1 cellular context compared by ENCODE assay signal in genomic region chr1:40478276-40478675, GRCh38.
TF ChIP-seq lines count a peak whose summit lies in the region.

No MANE protein-coding gene starts in this region.

TF ChIP-seq in SK-N-SH, 30 proteins besides CTCF, POLR2A, EP300 and RAD21 (continued from another document):
- TF ChIP-seq USF2 (IDR thresholded peaks at IDR 0.05; ENCODE audit: borderline replicate concordance, low read depth, low read length) = no peak
- TF ChIP-seq TEAD4 (IDR thresholded peaks at IDR 0.05; ENCODE audit: borderline replicate concordance, insufficient read depth) = no peak
- TF ChIP-seq GABPA (IDR thresholded peaks at IDR 0.05; ENCODE audit: low read depth) = no peak
- no peak for TF ChIP-seq CHD2 (IDR thresholded peaks at IDR 0.05; ENCODE audit: low read length, partially characterized antibody)
- TF ChIP-seq MAX (IDR thresholded peaks at IDR 0.05; ENCODE audit: low read depth) = no peak
- TF ChIP-seq MEF2A (IDR thresholded peaks at IDR 0.05; ENCODE audit: borderline replicate concordance, low read depth) = no peak
- TF ChIP-seq TAF1 (IDR thresholded peaks at IDR 0.05; ENCODE audit: borderline replicate concordance, low read depth, low read length) = no peak
- TF ChIP-seq JUND (IDR thresholded peaks at IDR 0.05) = no peak
